ENCODE assay signal across 13 cellular contexts in the genomic region with DNA sequence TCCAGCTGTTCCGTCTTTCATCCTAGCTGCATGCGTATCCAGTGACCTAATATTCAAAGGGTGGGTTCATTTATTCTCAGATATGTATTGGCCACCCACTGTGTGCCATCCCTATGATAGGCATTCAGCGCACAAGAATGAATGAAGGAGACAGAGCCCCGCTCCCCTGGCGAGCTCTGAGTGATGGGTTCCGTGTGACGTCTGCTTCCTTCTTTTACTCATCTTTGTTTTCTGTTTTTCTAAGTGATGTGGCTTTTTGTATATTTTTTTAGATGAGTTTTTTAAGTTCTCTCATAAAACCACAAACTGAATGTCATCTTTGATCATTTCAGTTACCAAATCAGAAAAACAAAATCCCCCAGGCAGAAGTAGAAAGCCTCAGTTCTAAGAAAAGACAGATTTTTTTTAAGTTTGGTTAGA.
DNase-seq lines count a peak whose midpoint lies in the region; ATAC-seq and TF ChIP-seq lines count a peak whose summit lies in the region.
"Had no signal": no experiment of that assay in that cellular context is flagged by ENCODE, and none has a peak within 500 bp of the region (broad histone marks: within the 10 kb centered on the region; RNA-seq: fewer than 3 reads in every experiment).

No MANE protein-coding gene starts in this region.

- peak overlapping the region; percentile 2 for H3K4me2 ChIP-seq in osteoblast (ENCODE audit: insufficient read depth, low read length)

- peak; percentile 47 for ATAC-seq in activated naive CD8-positive, alpha-beta T cell treated with anti-CD3 and anti-CD28 coated beads, Interleukin-2, amount 50 U/mL, for 24 hours
- ATAC-seq in GM21528 (IDR thresholded peaks at IDR 0.05; ENCODE audit: low FRiP score, unreplicated experiment) (no peak), omental fat pad (ENCODE audit: low FRiP score) (no peak)

- H3K4me3 Mint-ChIP-seq in activated CD4-positive, alpha-beta T cell treated with anti-CD3 and anti-CD28 coated beads, Interleukin-2, amount 10 ng/mL, durations not matched to agents 7 days and 5 days: peak overlapping the region; percentile 18
- peak overlapping the region; percentile 75 for H3K4me3 Mint-ChIP-seq in activated naive CD8-positive, alpha-beta T cell treated with anti-CD3 and anti-CD28 coated beads, Interleukin-2, amount 50 U/mL, for 24 hours

- H3K9me3 Mint-ChIP-seq in activated CD4-positive, alpha-beta T cell treated with anti-CD3 and anti-CD28 coated beads, Interleukin-2, amount 10 ng/mL, durations not matched to agents 7 days and 5 days: no peaks in the 10 kb centered on the region
- no peaks in the 10 kb centered on the region for H3K9me3 Mint-ChIP-seq in activated naive CD8-positive, alpha-beta T cell treated with anti-CD3 and anti-CD28 coated beads, Interleukin-2, amount 50 U/mL, for 24 hours

- POLR2A ChIA-PET in activated CD4-positive, alpha-beta T cell treated with anti-CD3 and anti-CD28 coated beads, Interleukin-2, amount 10 ng/mL, durations not matched to agents 7 days and 5 days (lab: Charles Lee): no interaction called here

- peaks cover 2% of the 10 kb centered on the region for H3K36me3 Mint-ChIP-seq in activated CD4-positive, alpha-beta T cell treated with anti-CD3 and anti-CD28 coated beads, Interleukin-2, amount 10 ng/mL, durations not matched to agents 7 days and 5 days (ENCODE audit: low read depth)
- peaks cover 4% of the 10 kb centered on the region for H3K36me3 Mint-ChIP-seq in activated naive CD8-positive, alpha-beta T cell treated with anti-CD3 and anti-CD28 coated beads, Interleukin-2, amount 50 U/mL, for 24 hours (ENCODE audit: low read depth)

- CTCF ChIA-PET in activated CD4-positive, alpha-beta T cell treated with anti-CD3 and anti-CD28 coated beads, Interleukin-2, amount 10 ng/mL, durations not matched to agents 7 days and 5 days (lab: Charles Lee): interaction anchor here (0.5 to 2.2 kb wide), 2 partner anchors 9 to 17 kb away, joined by 5 to 6 read pairs; no protein-coding TSS in a partner anchor

- H3K27ac ChIP-seq in osteoblast (ENCODE audit: low read depth, low read length): peak overlapping the region; percentile 76
- H3K27ac ChIP-seq: HL-60 had no signal

- no peaks in the 10 kb centered on the region for H3K9me3 ChIP-seq in osteoblast (ENCODE audit: low read depth, low read length)

- no peak overlapping the region for H2AFZ ChIP-seq in osteoblast (ENCODE audit: low read length)

- H3K79me2 ChIP-seq in osteoblast (ENCODE audit: insufficient read depth, low read length): peaks cover 50% of the 10 kb centered on the region

- no peaks in the 10 kb centered on the region for H3K27me3 Mint-ChIP-seq in activated CD4-positive, alpha-beta T cell treated with anti-CD3 and anti-CD28 coated beads, Interleukin-2, amount 10 ng/mL, durations not matched to agents 7 days and 5 days
- peaks cover 2% of the 10 kb centered on the region for H3K27me3 Mint-ChIP-seq in activated naive CD8-positive, alpha-beta T cell treated with anti-CD3 and anti-CD28 coated beads, Interleukin-2, amount 50 U/mL, for 24 hours

- peaks cover 47% of the 10 kb centered on the region for H3K4me1 Mint-ChIP-seq in activated CD4-positive, alpha-beta T cell treated with anti-CD3 and anti-CD28 coated beads, Interleukin-2, amount 10 ng/mL, durations not matched to agents 7 days and 5 days
- peaks cover 56% of the 10 kb centered on the region for H3K4me1 Mint-ChIP-seq in activated naive CD8-positive, alpha-beta T cell treated with anti-CD3 and anti-CD28 coated beads, Interleukin-2, amount 50 U/mL, for 24 hours

- H3K4me1 ChIP-seq in osteoblast (ENCODE audit: insufficient read depth, low read length): peaks cover 52% of the 10 kb centered on the region

- peaks cover 6% of the 10 kb centered on the region for H4K20me1 ChIP-seq in osteoblast (ENCODE audit: insufficient read depth, low read length)

- no peaks in the 10 kb centered on the region for H3K27me3 ChIP-seq in osteoblast (ENCODE audit: insufficient read depth, low read length)

- peak overlapping the region; percentile 95 for H3K27ac Mint-ChIP-seq in activated CD4-positive, alpha-beta T cell treated with anti-CD3 and anti-CD28 coated beads, Interleukin-2, amount 10 ng/mL, durations not matched to agents 7 days and 5 days
- peak overlapping the region; percentile 96 for H3K27ac Mint-ChIP-seq in activated naive CD8-positive, alpha-beta T cell treated with anti-CD3 and anti-CD28 coated beads, Interleukin-2, amount 50 U/mL, for 24 hours

- H3K36me3 ChIP-seq in osteoblast (ENCODE audit: insufficient read depth, low read length): peaks cover 76% of the 10 kb centered on the region

- DNase-seq in EH (ENCODE audit: low read depth) (peak; percentile 70), osteoblast (ENCODE audit: insufficient read length, low spot score, missing footprints) (no peak), omental fat pad (ENCODE audit: low spot score) (no peak), COLO668 (lab: John Stamatoyannopoulos, UW; ENCODE audit: unreplicated experiment) (no peak), NCI-H2081 (lab: John Stamatoyannopoulos, UW) (no peak)
- DNase-seq in activated CD4-positive, alpha-beta T cell treated with anti-CD3 and anti-CD28 coated beads, Interleukin-2, amount 10 ng/mL, durations not matched to agents 7 days and 5 days: peak; percentile 58
- peak; percentile 27 for DNase-seq in activated naive CD8-positive, alpha-beta T cell treated with anti-CD3 and anti-CD28 coated beads, Interleukin-2, amount 50 U/mL, for 24 hours
- DNase-seq: cortex of kidney, left colon, MM.1S, trophoblast cell had no signal

- H3K4me3 ChIP-seq in osteoblast (ENCODE audit: insufficient read depth, low read length): no peak overlapping the region

- TF ChIP-seq CTCF in osteoblast (IDR thresholded peaks at IDR 0.05; ENCODE audit: extremely low read depth, low read depth, low read length) (no peak), omental fat pad (IDR thresholded peaks at IDR 0.05) (no peak)

Comparison
In these comparisons a context has a peak if more than half of its experiments do, and no peak if none do; other contexts are left out.
1. DNase-seq: peak in EH (single experiment), activated CD4-positive, alpha-beta T cell treated with anti-CD3 and anti-CD28 coated beads, Interleukin-2, amount 10 ng/mL, durations not matched to agents 7 days and 5 days (single experiment) and activated naive CD8-positive, alpha-beta T cell treated with anti-CD3 and anti-CD28 coated beads, Interleukin-2, amount 50 U/mL, for 24 hours (single experiment); none in osteoblast (single experiment), omental fat pad (single experiment), COLO668 (single experiment) and NCI-H2081 (0 of 2).